Comparison of ENCODE assay signal across 30 cellular contexts in genomic region chr10:100033766-100034418, GRCh38. TPM values are rescaled to one million over a fixed set of nuclear protein-coding genes. Genes with fewer than 3 reads are reported as not detected.
A peak's percentile ranks its signal among the peaks of the same experiment; 100 is the strongest.
DNase-seq lines count a peak whose midpoint lies in the region; ATAC-seq and TF ChIP-seq lines count a peak whose summit lies in the region.
"Had no signal": no experiment of that assay in that cellular context is flagged by ENCODE, and none has a peak within 500 bp of the region (broad histone marks: within the 10 kb centered on the region; RNA-seq: fewer than 3 reads in every experiment).

No MANE protein-coding gene starts in this region.

- no peak overlapping the region for H3K4ac ChIP-seq in mesendoderm (ENCODE audit: low read depth, low read length)

- H3K9ac ChIP-seq in mesendoderm (ENCODE audit: low read length) = no peak overlapping the region
- H3K9ac ChIP-seq: BLaER1, GM23248 had no signal

- H3K36me3 Mint-ChIP-seq in GM23338 (ENCODE audit: low read depth) (peaks cover 4% of the 10 kb centered on the region; the same call in 2 of the 3 replicates), WTC11 (peaks cover 4% of the 10 kb centered on the region)
- H3K36me3 Mint-ChIP-seq: CD4-positive, CD25-positive, alpha-beta regulatory T cell had no signal

- H3K79me2 ChIP-seq in GM23338 (replicated peaks; ENCODE audit: insufficient read depth) (no peaks in the 10 kb centered on the region), mesendoderm (ENCODE audit: control insufficient read depth, insufficient read depth, low read length) (no peaks in the 10 kb centered on the region)

- no peaks in the 10 kb centered on the region for H3F3A ChIP-seq in GM23338 (replicated peaks; ENCODE audit: low read depth)

- H3K9me2 ChIP-seq in GM23338 (ENCODE audit: insufficient read depth) = no peaks in the 10 kb centered on the region

- H3K9me3 Mint-ChIP-seq in GM23338 (peaks cover 9% of the 10 kb centered on the region; the same call in 2 of the 3 replicates), WTC11 (peaks cover 8% of the 10 kb centered on the region)

- peak overlapping the region; percentile 67 for H2BK120ac ChIP-seq in mesendoderm (ENCODE audit: low read depth, low read length)

- no CpG with 5 or more reads among the region's 1 CpG for WGBS in mesendoderm (ENCODE audit: extremely low coverage, insufficient coverage, low lambda C conversion rate)
- 63 to 100% (median 82%) methylated on average over 1 of the region's 1 CpG for WGBS in heart left ventricle, 4 donors

- H3K4me1 ChIP-seq in A673 (ENCODE audit: insufficient read depth, low read length, poor library complexity, severe bottlenecking) (peaks cover 3% of the 10 kb centered on the region), GM23338 (ENCODE audit: insufficient read depth) (peaks cover 18% of the 10 kb centered on the region; the same call in 1 of the 2 replicates), mesendoderm (ENCODE audit: control insufficient read depth, low read depth, low read length) (peaks cover 6% of the 10 kb centered on the region), heart left ventricle (peaks cover 0 to 11% (median 0%) of the 10 kb centered on the region in 12 donors)
- H3K4me1 ChIP-seq: SJSA1 had no signal

- no peaks in the 10 kb centered on the region for H3K36me3 ChIP-seq in A673 (ENCODE audit: insufficient read depth, low read length, poor library complexity, severe bottlenecking)
- H3K36me3 ChIP-seq in GM23338 (ENCODE audit: insufficient read depth) = no peaks in the 10 kb centered on the region
- H3K36me3 ChIP-seq in mesendoderm (ENCODE audit: control insufficient read depth, insufficient read depth, low read length) = no peaks in the 10 kb centered on the region
- no peaks in the 10 kb centered on the region for H3K36me3 ChIP-seq in heart left ventricle
- H3K36me3 ChIP-seq: BLaER1, SJSA1 had no signal

- intact Hi-C loops in A673 (cut with micrococcal nuclease; ENCODE audit: unreplicated experiment) = no loop called here
- intact Hi-C loops in heart left ventricle (cut with DNase I) = no loop called here

- no peak overlapping the region for H2BK5ac ChIP-seq in mesendoderm (ENCODE audit: low read length)

- no peak overlapping the region for H3K4me2 ChIP-seq in GM23338
- H3K4me2 ChIP-seq in mesendoderm (ENCODE audit: low read length) = no peak overlapping the region
- H3K4me2 ChIP-seq: BLaER1 had no signal

- DNase-seq in A673 (ENCODE audit: low spot score) (peak; percentile 12), GM23338 (ENCODE audit: low spot score) (peak; percentile 68), WTC11 (ENCODE audit: low spot score) (peak; percentile 20), mesendoderm (peak; percentile 82), NCI-H510A treated with DMSO at 0.1 percent for 48 hours (lab: John Stamatoyannopoulos, UW) (no peak), NCI-H1436 (lab: John Stamatoyannopoulos, UW) (no peak), T-helper 2 cell (no peak), heart left ventricle (no peak)
- DNase-seq: 8988T; CD4-positive, CD25-positive, alpha-beta regulatory T cell; GDM1; GM23248; HCEC 1CT; Karpas-422; NCI-H1092 treated with DMSO at 0.1 percent for 48 hours; NCI-H1436 treated with DMSO at 0.1 percent for 48 hours; NCI-H187 treated with DMSO at 0.1 percent for 48 hours; NCI-H2107; NCI-H524 treated with DMSO at 0.1 percent for 48 hours; NCI-H82; NK-92 treated with Interleukin-12 subunit alpha and Interleukin-12 subunit beta, amount 100 ng/mL, for 24 hours; PC-3 had no signal

- H3K27ac Mint-ChIP-seq in GM23338 (no peak overlapping the region), WTC11 (no peak overlapping the region)
- H3K27ac Mint-ChIP-seq: CD4-positive, CD25-positive, alpha-beta regulatory T cell had no signal

- no peak overlapping the region for H2AK5ac ChIP-seq in mesendoderm (ENCODE audit: low read length)

- H3K4me3 ChIP-seq in A673 (ENCODE audit: low read depth, low read length, poor library complexity, severe bottlenecking) (no peak overlapping the region), GM23338 (no peak overlapping the region), mesendoderm (ENCODE audit: low read length) (no peak overlapping the region), heart left ventricle (no peak overlapping the region)
- H3K4me3 ChIP-seq: BLaER1, GM23248, SJSA1 had no signal

- peak; percentile 45 for ATAC-seq in GM23338
- ATAC-seq in WTC11 = peak; percentile 73
- no peak for ATAC-seq in heart left ventricle
- ATAC-seq: PC-3, Right ventricle myocardium inferior had no signal

- no peak overlapping the region for H3K23ac ChIP-seq in mesendoderm (ENCODE audit: low read length)

- TF ChIP-seq CTCF in A673 (conservative IDR thresholded peaks at IDR 0.05; ENCODE audit: low read depth, low read length) (no peak), GM23338 (conservative IDR thresholded peaks at IDR 0.05; ENCODE audit: low read depth in 2 of 2) (no peak), WTC11 (IDR thresholded peaks at IDR 0.05) (no peak), heart left ventricle (IDR thresholded peaks at IDR 0.05) (no peak)

- BruUV-seq in A673 (replicated peaks; lab: Mats Ljungman, UMichigan) = no TSS peak

- H3K4me3 Mint-ChIP-seq in GM23338 (no peak overlapping the region), WTC11 (no peak overlapping the region)
- H3K4me3 Mint-ChIP-seq: CD4-positive, CD25-positive, alpha-beta regulatory T cell had no signal

- H4K5ac ChIP-seq in mesendoderm (ENCODE audit: low read length) = no peak overlapping the region

- H3K27ac ChIP-seq in A673 (ENCODE audit: low read depth, low read length, poor library complexity, severe bottlenecking) (no peak overlapping the region), GM23338 (ENCODE audit: low read depth) (no peak overlapping the region), mesendoderm (ENCODE audit: low read depth, low read length) (no peak overlapping the region), heart left ventricle (no peak overlapping the region)
- H3K27ac ChIP-seq: BLaER1, GM23248, SJSA1 had no signal

- H3K79me1 ChIP-seq in mesendoderm (ENCODE audit: low read length) = no peaks in the 10 kb centered on the region

- TF ChIP-seq POLR2A in heart left ventricle (IDR thresholded peaks at IDR 0.05) = no peak

- H3K9me3 ChIP-seq in A673 (ENCODE audit: low read depth, low read length, poor library complexity, severe bottlenecking) (no peaks in the 10 kb centered on the region), heart left ventricle (no peaks in the 10 kb centered on the region)
- H3K9me3 ChIP-seq: SJSA1 had no signal

- H3K18ac ChIP-seq in mesendoderm (ENCODE audit: low read length) = no peak overlapping the region

- H2AFZ ChIP-seq in GM23338 = no peak overlapping the region
- H2AFZ ChIP-seq: GM23248 had no signal

- CTCF ChIA-PET in A673 (lab: Charles Lee) (no interaction called here), WTC11 (lab: Charles Lee) (interaction anchor here (0.6 to 2.1 kb wide), 3 partner anchors 12 to 188 kb away, joined by 3 to 11 read pairs (median 5); no protein-coding TSS in a partner anchor)

- H3K4me1 Mint-ChIP-seq in GM23338 (peaks cover 12% of the 10 kb centered on the region), WTC11 (peaks cover 21% of the 10 kb centered on the region)
- H3K4me1 Mint-ChIP-seq: CD4-positive, CD25-positive, alpha-beta regulatory T cell had no signal

- H3K27me3 ChIP-seq in A673 (replicated peaks; ENCODE audit: insufficient read depth, low read depth, low read length, poor library complexity) (no peaks in the 10 kb centered on the region), GM23338 (ENCODE audit: insufficient read depth) (no peaks in the 10 kb centered on the region), mesendoderm (ENCODE audit: insufficient read depth, low read length, poor library complexity) (no peaks in the 10 kb centered on the region), heart left ventricle (no peaks in the 10 kb centered on the region)
- H3K27me3 ChIP-seq: BLaER1, SJSA1 had no signal

- POLR2A ChIA-PET in A673 (lab: Charles Lee; ENCODE audit: low non-redundant PET) (no interaction called here), WTC11 (lab: Charles Lee) (no interaction called here)

- no peak overlapping the region for H4K8ac ChIP-seq in mesendoderm (ENCODE audit: low read depth, low read length)

- no peak overlapping the region for H2BK15ac ChIP-seq in mesendoderm (replicated peaks; ENCODE audit: low read depth)

- H4K20me1 ChIP-seq in GM23338 (replicated peaks; ENCODE audit: insufficient read depth) = no peaks in the 10 kb centered on the region
- H4K20me1 ChIP-seq: BLaER1 had no signal

- H3K27me3 Mint-ChIP-seq in GM23338 (ENCODE audit: insufficient read depth, low read depth, poor library complexity) (peaks cover 3% of the 10 kb centered on the region), WTC11 (ENCODE audit: low read depth) (no peaks in the 10 kb centered on the region)

- no peak overlapping the region for H3K56ac ChIP-seq in mesendoderm (ENCODE audit: low read length)

TF ChIP-seq in GM23338, 12 proteins besides CTCF, POLR2A, EP300 and RAD21:
- TF ChIP-seq EZH2phosphoT487 (IDR thresholded peaks at IDR 0.05; ENCODE audit: unreplicated experiment) = no peak
- no peak for TF ChIP-seq ZNF331 (CRISPR knock-in tag; IDR thresholded peaks at IDR 0.05; ENCODE audit: low read depth)

TF ChIP-seq in WTC11, 78 proteins besides CTCF, POLR2A, EP300 and RAD21 (continues in another document):
- no peak for TF ChIP-seq ZMAT4 (CRISPR knock-in tag; IDR thresholded peaks at IDR 0.05)
- no peak for TF ChIP-seq ZNF219 (CRISPR knock-in tag; IDR thresholded peaks at IDR 0.05; ENCODE audit: borderline replicate concordance)

RNA-seq across cellular contexts. Expression of gene DNMBP, which starts 24.1 kb away (rescaled TPM):
- 23.6 and 28.0 TPM in 2 replicates for total RNA-seq in A673 (2021)
- 25.7 and 31.2 TPM in 2 replicates for total RNA-seq in GM23338 (2014; rRNA removed; shearing (Covaris generic))
- polyA plus RNA-seq in GM23338 (2016; fragmentation: Nextera tagmentation; extraction: Ambion mirVana) = 13.4 and 13.5 TPM in 2 replicates
- 19.7 to 25.3 TPM (median 22.2 TPM) in 3 replicates for total RNA-seq in WTC11 (2021)
- polyA plus RNA-seq in mesendoderm (2013, experiment 1 of 2) = 9.3 TPM
- 9.5 TPM for polyA plus RNA-seq in mesendoderm (2013, experiment 2 of 2)
- total RNA-seq in heart left ventricle = 10 to 100 TPM in 1 of 9 donors, 1 to 10 TPM in 8; 3.9 to 11.5 (median 7.2) TPM
- 1 to 10 TPM; 4.6 to 6.1 TPM for polyA plus RNA-seq in heart left ventricle

RNA-seq across cellular contexts. Expression of gene CPN1, which starts 47.8 kb away (rescaled TPM):
- not detected in 2 replicates for total RNA-seq in A673 (2021)
- total RNA-seq in GM23338 (2014; rRNA removed; shearing (Covaris generic)) = not detected in 2 replicates
- polyA plus RNA-seq in GM23338 (2016; fragmentation: Nextera tagmentation; extraction: Ambion mirVana) = 0.32 TPM in 1 of 2 replicates, not detected in the other
- 0.42 to 0.69 TPM (median 0.66 TPM) in 3 replicates for total RNA-seq in WTC11 (2021)
- 0.24 TPM for polyA plus RNA-seq in mesendoderm (2013, experiment 1 of 2)
- polyA plus RNA-seq in mesendoderm (2013, experiment 2 of 2) = 0.21 TPM
- not detected for total RNA-seq in heart left ventricle
- not detected for polyA plus RNA-seq in heart left ventricle
- total RNA-seq: CD4-positive, CD25-positive, alpha-beta regulatory T cell; Daoy; GM23248; HT-29; M059J; PC-3; Right ventricle myocardium inferior; RPMI7951; SJSA1 had no signal
- polyA plus RNA-seq: AG04450; CD4-positive, CD25-positive, alpha-beta regulatory T cell; GM23248 had no signal

Comparison
In these comparisons a context has a peak if more than half of its experiments do, and no peak if none do; other contexts are left out.
1. DNase-seq: peak in A673 (single experiment), GM23338 (single experiment), WTC11 (single experiment) and mesendoderm (single experiment); none in NCI-H510A treated with DMSO at 0.1 percent for 48 hours (single experiment), NCI-H1436 (single experiment), T-helper 2 cell (0 of 5) and heart left ventricle (0 of 5).
2. ATAC-seq: peak in GM23338 (single experiment) and WTC11 (single experiment); none in heart left ventricle (0 of 4).